In the genomic region with DNA sequence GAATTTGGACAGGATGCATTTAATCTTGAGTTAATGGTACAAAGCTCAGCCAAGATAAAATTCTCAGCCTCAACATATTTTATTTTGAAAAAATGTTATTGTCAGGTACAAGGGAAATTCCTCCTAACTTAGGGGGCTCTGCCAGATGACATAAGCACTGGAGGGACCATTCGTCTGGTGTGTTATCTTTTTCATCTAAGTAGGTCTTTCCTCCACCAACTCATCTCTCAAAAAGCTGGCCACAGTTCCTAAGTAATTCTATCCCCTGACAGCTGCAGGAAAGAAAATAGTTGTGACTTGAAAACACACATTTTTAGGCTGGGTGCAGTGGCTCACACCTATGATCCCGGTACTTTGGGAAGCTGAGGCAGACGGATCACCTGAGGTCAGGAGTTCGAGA, we compare ENCODE assay signal across 24 cellular contexts. TPM values are rescaled to one million over a fixed set of nuclear protein-coding genes. Genes with fewer than 3 reads are reported as not detected.
A peak's percentile ranks its signal among the peaks of the same experiment; 100 is the strongest.
DNase-seq lines count a peak whose midpoint lies in the region; ATAC-seq and TF ChIP-seq lines count a peak whose summit lies in the region.
"Had no signal": no experiment of that assay in that cellular context is flagged by ENCODE, and none has a peak within 500 bp of the region (broad histone marks: within the 10 kb centered on the region; RNA-seq: fewer than 3 reads in every experiment).

No MANE protein-coding gene starts in this region.

- intact Hi-C loops in tibial artery (cut with DNase I; ENCODE audit: low total_unique reads), result no loop called here

- H3K4me3 ChIP-seq in KMS-11 (IDR thresholded peaks at IDR 0.05; ENCODE audit: insufficient read depth, low read depth, low read length) (no peak overlapping the region), endodermal cell (ENCODE audit: low read length) (no peak overlapping the region), tibial artery (no peak overlapping the region)
- H3K4me3 ChIP-seq: K562 had no signal

- H3K9me3 ChIP-seq in endodermal cell (ENCODE audit: control insufficient read depth, low read length) (no peaks in the 10 kb centered on the region), tibial artery (no peaks in the 10 kb centered on the region)

- H3K4me1 ChIP-seq in KMS-11 (ENCODE audit: low read depth, poor library complexity, severe bottlenecking) (peaks cover 58% of the 10 kb centered on the region), endodermal cell (ENCODE audit: control insufficient read depth, insufficient read depth, low read length) (peaks cover 3% of the 10 kb centered on the region), tibial artery (peaks cover 0 to 5% (median 3%) of the 10 kb centered on the region in 4 donors)

- H3K36me3 ChIP-seq in KMS-11 (ENCODE audit: insufficient read depth) (no peaks in the 10 kb centered on the region), endodermal cell (ENCODE audit: control insufficient read depth, insufficient read depth, low read length) (no peaks in the 10 kb centered on the region), tibial artery (no peaks in the 10 kb centered on the region)

- H4K20me1 ChIP-seq in KMS-11 (ENCODE audit: insufficient read depth), result no peaks in the 10 kb centered on the region

- H3K9ac ChIP-seq in KMS-11, result no peak overlapping the region
- H3K9ac ChIP-seq in endodermal cell (ENCODE audit: extremely low read depth, low read length, poor library complexity, severe bottlenecking), result no peak overlapping the region

- no peaks in the 10 kb centered on the region for H3K79me2 ChIP-seq in KMS-11 (ENCODE audit: insufficient read depth, low read depth)

- H3K27me3 Mint-ChIP-seq in endodermal cell (ENCODE audit: insufficient read depth), result peaks cover 2% of the 10 kb centered on the region
- peaks cover 6% of the 10 kb centered on the region for H3K27me3 Mint-ChIP-seq in nephron progenitor cell (ENCODE audit: low read depth, poor library complexity)

- ATAC-seq in HG02938 (IDR thresholded peaks at IDR 0.05; ENCODE audit: unreplicated experiment), result no peak
- ATAC-seq in HG02870 (IDR thresholded peaks at IDR 0.05; ENCODE audit: unreplicated experiment), result no peak
- ATAC-seq: CD8-positive, alpha-beta T cell; HepG2; K562 had no signal

- H3K27ac ChIP-seq in KMS-11 (no peak overlapping the region), endodermal cell (ENCODE audit: low read depth, low read length) (no peak overlapping the region), tibial artery (no peak overlapping the region)
- H3K27ac ChIP-seq: HL-60 had no signal

- DNase-seq in DMS 273 (lab: John Stamatoyannopoulos, UW; ENCODE audit: unreplicated experiment), result peak; percentile 79
- peak; percentile 22 for DNase-seq in endodermal cell
- DNase-seq in nephron progenitor cell, result no peak
- DNase-seq in tibial artery, result no peak
- no peak for DNase-seq in stimulated activated CD4-positive, alpha-beta T cell treated with anti-CD3 and anti-CD28 coated beads, Interleukin-1b, Interleukin-23, amount 100 ng/mL, for 48 hours
- DNase-seq: AML-193; CD8-positive, alpha-beta T cell; GDM1; H7; NCI-H1436 treated with DMSO at 0.1 percent for 48 hours; NCI-H2081; NCI-H2171; NCI-H526; OCI-M1; SW 1271 had no signal

- TF ChIP-seq CTCF in KMS-11 (conservative IDR thresholded peaks at IDR 0.05; ENCODE audit: low read depth, low read length), result no peak
- no peak for TF ChIP-seq CTCF in endodermal cell (conservative IDR thresholded peaks at IDR 0.05)
- TF ChIP-seq CTCF in nephron progenitor cell (IDR thresholded peaks at IDR 0.05), result no peak
- no peak for TF ChIP-seq CTCF in tibial artery (IDR thresholded peaks at IDR 0.05)

- H3K4me1 Mint-ChIP-seq in endodermal cell, result peaks cover 8% of the 10 kb centered on the region
- peaks cover 51% of the 10 kb centered on the region for H3K4me1 Mint-ChIP-seq in nephron progenitor cell

- H2AFZ ChIP-seq in KMS-11 (ENCODE audit: low read depth), result no peak overlapping the region

- WGBS in endodermal cell (ENCODE audit: insufficient coverage in 1 of 2, insufficient read length in 1 of 2), 2 experiments, result 82 to 89% methylated on average over 2 to 4 of the region's 4 CpGs

- 0 out of 2 replicates have a peak overlapping the region, but pooled peaks have one; percentile 94 for H3K4me2 ChIP-seq in KMS-11

- H3K27ac Mint-ChIP-seq in endodermal cell (no peak overlapping the region), nephron progenitor cell (peak overlapping the region; percentile 16)
- H3K27ac Mint-ChIP-seq: CD8-positive, alpha-beta T cell had no signal

- no peaks in the 10 kb centered on the region for H3K36me3 Mint-ChIP-seq in endodermal cell (ENCODE audit: low read depth)
- H3K36me3 Mint-ChIP-seq in nephron progenitor cell (ENCODE audit: low read depth), result no peaks in the 10 kb centered on the region
- H3K36me3 Mint-ChIP-seq: CD8-positive, alpha-beta T cell had no signal

- H3K9me3 Mint-ChIP-seq in endodermal cell (no peaks in the 10 kb centered on the region), nephron progenitor cell (no peaks in the 10 kb centered on the region)
- H3K9me3 Mint-ChIP-seq: CD8-positive, alpha-beta T cell had no signal

- H3K4me3 Mint-ChIP-seq in endodermal cell (no peak overlapping the region), nephron progenitor cell (no peak overlapping the region)
- H3K4me3 Mint-ChIP-seq: CD8-positive, alpha-beta T cell had no signal

- H3K27me3 ChIP-seq in KMS-11 (ENCODE audit: insufficient read depth, low read depth) (no peaks in the 10 kb centered on the region), endodermal cell (ENCODE audit: control insufficient read depth, insufficient read depth, low read length, poor library complexity, severe bottlenecking) (no peaks in the 10 kb centered on the region), tibial artery (peaks cover 0 to 19% of the 10 kb centered on the region in 2 donors)

RNA-seq across cellular contexts. Expression of a gene that starts 25.4 kb away (rescaled TPM):
- 10 to 100 TPM; 36.8 to 52.3 TPM for total RNA-seq in endodermal cell
- 75.7 TPM for polyA plus RNA-seq in endodermal cell (2013, experiment 1 of 2)
- 74.7 TPM for polyA plus RNA-seq in endodermal cell (2013, experiment 2 of 2)
- total RNA-seq: A172; CD8-positive, alpha-beta T cell; HepG2; HT-29; K562 had no signal
- polyA plus RNA-seq: AG04450, HepG2, K562 had no signal

Comparison
In these comparisons a context has a peak if more than half of its experiments do, and no peak if none do; other contexts are left out.
1. DNase-seq: peak in DMS 273 (single experiment) and endodermal cell (single experiment); none in nephron progenitor cell (single experiment), tibial artery (0 of 2) and stimulated activated CD4-positive, alpha-beta T cell treated with anti-CD3 and anti-CD28 coated beads, Interleukin-1b, Interleukin-23, amount 100 ng/mL, for 48 hours (single experiment).